In the genomic region with DNA sequence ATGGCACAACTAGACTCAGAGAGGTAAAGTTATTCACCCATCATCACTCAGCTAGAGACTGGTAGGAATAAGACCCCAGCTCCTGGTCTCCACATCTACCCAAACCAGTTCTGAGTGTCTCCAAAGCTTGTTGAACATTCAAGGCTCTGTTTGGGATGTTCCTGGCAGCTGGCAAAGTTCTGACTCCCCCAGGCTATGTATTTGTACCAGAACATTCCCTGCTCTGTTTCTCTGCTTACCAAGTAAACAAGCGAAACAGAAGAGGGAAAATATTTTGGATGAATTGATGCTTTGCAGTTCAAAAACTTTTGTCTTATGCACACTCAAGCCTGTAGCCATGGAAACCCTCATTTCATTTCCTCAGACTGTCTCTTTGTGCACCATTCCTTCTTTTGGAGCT, we compare ENCODE assay signal across 26 cellular contexts.
"Had no signal": no experiment of that assay in that cellular context is flagged by ENCODE, and none has a peak within 500 bp of the region (broad histone marks: within the 10 kb centered on the region; RNA-seq: fewer than 3 reads in every experiment).

No MANE protein-coding gene starts in this region.

- H3K9me3 ChIP-seq: right lobe of liver, stomach, thyroid gland had no signal

- H3K27ac ChIP-seq: cardiac muscle cell, foreskin keratinocyte, parathyroid adenoma, right lobe of liver, thyroid gland had no signal

- H3K9me3 Mint-ChIP-seq: activated B cell treated with CpG ODN at 0.5 μM for 24 hours; activated T-cell treated with anti-CD3 and anti-CD28 coated beads, Interleukin-2, amount 50 U/mL, for 4 hours had no signal

- H3K27ac Mint-ChIP-seq: activated B cell treated with CpG ODN at 0.5 μM for 24 hours; activated CD4-positive, alpha-beta T cell treated with anti-CD3 and anti-CD28 coated beads for 36 hours; activated naive CD4-positive, alpha-beta T cell treated with anti-CD3 and anti-CD28 coated beads for 36 hours; activated naive CD8-positive, alpha-beta T cell treated with anti-CD3 and anti-CD28 coated beads, Interleukin-2, amount 10 ng/mL, durations not matched to agents 7 days and 5 days; dendritic cell treated with granulocyte-macrophage colony-stimulating factor and Interleukin-4, amounts not matched to agents 40 ng/mL and 50 ng/mL, for 4 days; nephron; stimulated activated memory B cell treated with anti-CD40 and anti-IgM and Interleukin-4, amounts not matched to agents 10 μg/mL and 1 μg/mL and 100 μg/mL, for 72 hours; T-helper 1 cell treated with Interleukin-12 subunit alpha and Interleukin-12 subunit beta and Interleukin-4 antibody, amounts not matched to agents 30 μg/mL and 1 μg/mL, for 36 hours had no signal

- H3K27me3 Mint-ChIP-seq: activated B cell treated with CpG ODN at 0.5 μM for 24 hours; activated naive CD8-positive, alpha-beta T cell treated with anti-CD3 and anti-CD28 coated beads, Interleukin-2, amount 10 ng/mL, durations not matched to agents 7 days and 5 days; dendritic cell treated with granulocyte-macrophage colony-stimulating factor and Interleukin-4, amounts not matched to agents 40 ng/mL and 50 ng/mL, for 4 days had no signal

- DNase-seq: activated B cell treated with CpG ODN at 0.5 μM for 24 hours; activated CD4-positive, alpha-beta T cell treated with anti-CD3 and anti-CD28 coated beads for 36 hours; activated CD4-positive, alpha-beta T cell treated with anti-CD3 and anti-CD28 coated beads, Interleukin-2, amount 50 U/mL, for 48 hours; activated CD8-positive, alpha-beta memory T cell treated with anti-CD3 and anti-CD28 coated beads, Interleukin-2, amount 50 U/mL, for 48 hours; activated naive CD4-positive, alpha-beta T cell treated with anti-CD3 and anti-CD28 coated beads for 36 hours; activated naive CD8-positive, alpha-beta T cell treated with anti-CD3 and anti-CD28 coated beads, Interleukin-2, amount 10 ng/mL, durations not matched to agents 7 days and 5 days; activated T-cell treated with anti-CD3 and anti-CD28 coated beads, Interleukin-2, amount 50 U/mL, for 4 hours; effector CD8-positive, alpha-beta T cell; erythroblast; foreskin keratinocyte; glutamatergic neuron; kidney glomerular epithelial cell; left ventricle myocardium superior; mammary epithelial cell; right lobe of liver; stimulated activated CD4-positive, alpha-beta T cell treated with anti-CD3 and anti-CD28 coated beads, Interleukin-15, amount 100 ng/mL, for 24 hours; stomach; T1000; thyroid gland had no signal

- ATAC-seq: activated CD4-positive, alpha-beta T cell treated with anti-CD3 and anti-CD28 coated beads for 36 hours; activated T-cell treated with anti-CD3 and anti-CD28 coated beads, Interleukin-2, amount 50 U/mL, for 4 hours; foreskin keratinocyte; left ventricle myocardium superior; right lobe of liver; stimulated activated memory B cell treated with anti-CD40 and anti-IgM and Interleukin-4, amounts not matched to agents 10 μg/mL and 1 μg/mL and 100 μg/mL, for 72 hours had no signal

- H3K4me3 Mint-ChIP-seq: activated B cell treated with CpG ODN at 0.5 μM for 24 hours; activated CD4-positive, alpha-beta T cell treated with anti-CD3 and anti-CD28 coated beads for 36 hours; activated naive CD4-positive, alpha-beta T cell treated with anti-CD3 and anti-CD28 coated beads for 36 hours; activated naive CD8-positive, alpha-beta T cell treated with anti-CD3 and anti-CD28 coated beads, Interleukin-2, amount 10 ng/mL, durations not matched to agents 7 days and 5 days; activated T-cell treated with anti-CD3 and anti-CD28 coated beads, Interleukin-2, amount 50 U/mL, for 4 hours; dendritic cell treated with granulocyte-macrophage colony-stimulating factor and Interleukin-4, amounts not matched to agents 40 ng/mL and 50 ng/mL, for 4 days; nephron; stimulated activated memory B cell treated with anti-CD40 and anti-IgM and Interleukin-4, amounts not matched to agents 10 μg/mL and 1 μg/mL and 100 μg/mL, for 72 hours; T-helper 1 cell treated with Interleukin-12 subunit alpha and Interleukin-12 subunit beta and Interleukin-4 antibody, amounts not matched to agents 30 μg/mL and 1 μg/mL, for 36 hours had no signal

- H3K4me1 ChIP-seq: foreskin keratinocyte, parathyroid adenoma, right lobe of liver, stomach, thyroid gland had no signal

- H3K27me3 ChIP-seq: cardiac muscle cell, foreskin keratinocyte, right lobe of liver, thyroid gland had no signal

- H3K4me1 Mint-ChIP-seq: activated B cell treated with CpG ODN at 0.5 μM for 24 hours; activated CD4-positive, alpha-beta T cell treated with anti-CD3 and anti-CD28 coated beads for 36 hours; activated naive CD8-positive, alpha-beta T cell treated with anti-CD3 and anti-CD28 coated beads, Interleukin-2, amount 10 ng/mL, durations not matched to agents 7 days and 5 days; nephron; stimulated activated memory B cell treated with anti-CD40 and anti-IgM and Interleukin-4, amounts not matched to agents 10 μg/mL and 1 μg/mL and 100 μg/mL, for 72 hours had no signal

- H3K36me3 Mint-ChIP-seq: activated naive CD8-positive, alpha-beta T cell treated with anti-CD3 and anti-CD28 coated beads, Interleukin-2, amount 10 ng/mL, durations not matched to agents 7 days and 5 days; stimulated activated memory B cell treated with anti-CD40 and anti-IgM and Interleukin-4, amounts not matched to agents 10 μg/mL and 1 μg/mL and 100 μg/mL, for 72 hours had no signal

- H3K4me3 ChIP-seq: cardiac muscle cell, right lobe of liver, smooth muscle cell, stomach, thyroid gland had no signal

- H3K36me3 ChIP-seq: cardiac muscle cell, right lobe of liver, stomach, thyroid gland had no signal
